ENCODE assay signal across 17 cellular contexts in genomic region chr6:111754423-111754822, GRCh38.
DNase-seq lines count a peak whose midpoint lies in the region; ATAC-seq and TF ChIP-seq lines count a peak whose summit lies in the region.
"Had no signal": no experiment of that assay in that cellular context is flagged by ENCODE, and none has a peak within 500 bp of the region (broad histone marks: within the 10 kb centered on the region; RNA-seq: fewer than 3 reads in every experiment).

No MANE protein-coding gene starts in this region.

- TF ChIP-seq CTCF in right lobe of liver (IDR thresholded peaks at IDR 0.05) (no peak), CD14-positive monocyte (IDR thresholded peaks at IDR 0.05) (no peak)

- H3K4me3 ChIP-seq in right lobe of liver (no peak overlapping the region), subcutaneous abdominal adipose tissue (ENCODE audit: low read depth in 1 of 5, low read length in 5 of 5) (no peak overlapping the region)
- H3K4me3 ChIP-seq: hepatocyte, suprapubic skin had no signal

- no peaks in the 10 kb centered on the region for H3K27me3 Mint-ChIP-seq in activated naive CD4-positive, alpha-beta T cell treated with anti-CD3 and anti-CD28 coated beads for 36 hours (ENCODE audit: low read depth)
- no peaks in the 10 kb centered on the region for H3K27me3 Mint-ChIP-seq in activated T-helper 17 cell treated with anti-CD3 and anti-CD28 coated beads, Interleukin-2, amount 50 U/mL, for 72 hours
- H3K27me3 Mint-ChIP-seq in CD14-positive monocyte (ENCODE audit: low read depth in 3 of 3), result peaks cover 0 to 3% (median 0%) of the 10 kb centered on the region in 3 donors

- H3K9me3 ChIP-seq in right lobe of liver (no peaks in the 10 kb centered on the region), subcutaneous abdominal adipose tissue (ENCODE audit: control insufficient read depth in 5 of 5, low read length in 5 of 5) (no peaks in the 10 kb centered on the region)
- H3K9me3 ChIP-seq: neutrophil, suprapubic skin had no signal

- 82% methylated on average over 4 of the region's 4 CpGs for WGBS in right lobe of liver (ENCODE audit: insufficient coverage, low coverage, low lambda C conversion rate, missing lambda C conversion rate)

- no peak for DNase-seq in activated naive CD4-positive, alpha-beta T cell treated with anti-CD3 and anti-CD28 coated beads for 36 hours
- no peak for DNase-seq in activated naive CD4-positive, alpha-beta T cell treated with anti-CD3 and anti-CD28 coated beads, Interleukin-2, amount 50 U/mL, for 16 hours
- DNase-seq in right lobe of liver, result no peak
- no peak for DNase-seq in CD14-positive monocyte (ENCODE audit: low spot score)
- DNase-seq: activated CD4-positive, alpha-beta T cell treated with anti-CD3 and anti-CD28 coated beads, Interleukin-2, amount 50 U/mL, for 1 hour; erythroblast; left ventricle myocardium superior; NCI-H1930; NCI-H82; RPMI8226 had no signal

- H3K4me3 Mint-ChIP-seq in activated naive CD4-positive, alpha-beta T cell treated with anti-CD3 and anti-CD28 coated beads for 36 hours, result no peak overlapping the region
- H3K4me3 Mint-ChIP-seq in activated T-helper 17 cell treated with anti-CD3 and anti-CD28 coated beads, Interleukin-2, amount 50 U/mL, for 72 hours, result peak overlapping the region; percentile 98
- no peak overlapping the region for H3K4me3 Mint-ChIP-seq in CD14-positive monocyte

- H3K27ac ChIP-seq in right lobe of liver (peak overlapping the region; percentile 28 to 70 (median 45)), subcutaneous abdominal adipose tissue (ENCODE audit: low read depth, low read length) (peak overlapping the region; percentile 1)
- H3K27ac ChIP-seq: hepatocyte, neutrophil, suprapubic skin had no signal

- H3K4me1 Mint-ChIP-seq in activated naive CD4-positive, alpha-beta T cell treated with anti-CD3 and anti-CD28 coated beads for 36 hours (ENCODE audit: low read depth), result peaks cover 89% of the 10 kb centered on the region
- H3K4me1 Mint-ChIP-seq in activated T-helper 17 cell treated with anti-CD3 and anti-CD28 coated beads, Interleukin-2, amount 50 U/mL, for 72 hours, result peaks cover 65% of the 10 kb centered on the region
- peaks cover 26% of the 10 kb centered on the region for H3K4me1 Mint-ChIP-seq in CD14-positive monocyte

- H3K36me3 ChIP-seq in right lobe of liver (no peaks in the 10 kb centered on the region), subcutaneous abdominal adipose tissue (ENCODE audit: control insufficient read depth in 5 of 5, insufficient read depth in 5 of 5, low read length in 5 of 5) (peaks cover 0 to 3% (median 2%) of the 10 kb centered on the region in 5 donors)
- H3K36me3 ChIP-seq: neutrophil, suprapubic skin had no signal

- no peak for TF ChIP-seq POLR2A in right lobe of liver (IDR thresholded peaks at IDR 0.05)

- ATAC-seq in activated T-helper 17 cell treated with anti-CD3 and anti-CD28 coated beads, Interleukin-2, amount 50 U/mL, for 72 hours (replicated peaks), result no peak
- ATAC-seq in right lobe of liver, result peak; percentile 44 to 77 (median 54)
- no peak for ATAC-seq in GM18907 (IDR thresholded peaks at IDR 0.05; ENCODE audit: unreplicated experiment)
- ATAC-seq in GM19467 (IDR thresholded peaks at IDR 0.05; ENCODE audit: unreplicated experiment), result no peak

- intact Hi-C loops in activated naive CD4-positive, alpha-beta T cell treated with anti-CD3 and anti-CD28 coated beads for 36 hours (cut with micrococcal nuclease), result no loop called here
- intact Hi-C loops in right lobe of liver (cut with DNase I), result no loop called here
- intact Hi-C loops in CD14-positive monocyte (cut with micrococcal nuclease), result no loop called here

- CTCF ChIA-PET in activated naive CD4-positive, alpha-beta T cell treated with anti-CD3 and anti-CD28 coated beads for 36 hours (lab: Charles Lee), result interaction anchor here (0.6 kb wide), 1 partner anchor 66 kb away, joined by 3 read pairs; no protein-coding TSS in a partner anchor

- no peaks in the 10 kb centered on the region for H3K27me3 ChIP-seq in right lobe of liver
- no peaks in the 10 kb centered on the region for H3K27me3 ChIP-seq in subcutaneous abdominal adipose tissue (ENCODE audit: control insufficient read depth in 5 of 5, insufficient read depth in 4 of 5, low read length in 5 of 5)
- H3K27me3 ChIP-seq: hepatocyte, suprapubic skin had no signal

- no peaks in the 10 kb centered on the region for H3K9me3 Mint-ChIP-seq in activated naive CD4-positive, alpha-beta T cell treated with anti-CD3 and anti-CD28 coated beads for 36 hours
- H3K9me3 Mint-ChIP-seq in activated T-helper 17 cell treated with anti-CD3 and anti-CD28 coated beads, Interleukin-2, amount 50 U/mL, for 72 hours, result peaks cover 5% of the 10 kb centered on the region
- no peaks in the 10 kb centered on the region for H3K9me3 Mint-ChIP-seq in CD14-positive monocyte

- peak overlapping the region; percentile 78 for H3K27ac Mint-ChIP-seq in activated naive CD4-positive, alpha-beta T cell treated with anti-CD3 and anti-CD28 coated beads for 36 hours
- peak overlapping the region; percentile 100 for H3K27ac Mint-ChIP-seq in activated T-helper 17 cell treated with anti-CD3 and anti-CD28 coated beads, Interleukin-2, amount 50 U/mL, for 72 hours
- peak overlapping the region in 1 of 7 donors; percentile 59 for H3K27ac Mint-ChIP-seq in CD14-positive monocyte

- H3K4me1 ChIP-seq in right lobe of liver (no peaks in the 10 kb centered on the region), subcutaneous abdominal adipose tissue (ENCODE audit: control insufficient read depth in 5 of 5, insufficient read depth in 5 of 5, low read length in 5 of 5) (peaks cover 8 to 55% (median 26%) of the 10 kb centered on the region in 5 donors)
- H3K4me1 ChIP-seq: suprapubic skin had no signal

- no peak overlapping the region for H3K9ac ChIP-seq in subcutaneous abdominal adipose tissue (ENCODE audit: low read length in 5 of 5)

- H3K36me3 Mint-ChIP-seq in activated naive CD4-positive, alpha-beta T cell treated with anti-CD3 and anti-CD28 coated beads for 36 hours (ENCODE audit: low read depth), result peaks cover 33% of the 10 kb centered on the region
- peaks cover 96% of the 10 kb centered on the region for H3K36me3 Mint-ChIP-seq in activated T-helper 17 cell treated with anti-CD3 and anti-CD28 coated beads, Interleukin-2, amount 50 U/mL, for 72 hours (ENCODE audit: low read depth)
- H3K36me3 Mint-ChIP-seq in CD14-positive monocyte, result peaks cover 41 to 50% of the 10 kb centered on the region in 2 donors

Comparison
In these comparisons a context has a peak if more than half of its experiments do, and no peak if none do; other contexts are left out.
1. ATAC-seq: peak in right lobe of liver (4 of 4); none in activated T-helper 17 cell treated with anti-CD3 and anti-CD28 coated beads, Interleukin-2, amount 50 U/mL, for 72 hours (single experiment), GM18907 (single experiment) and GM19467 (single experiment).